10 cellular contexts compared by ENCODE assay signal in genomic region chr18:44771957-44772917, GRCh38.
DNase-seq lines count a peak whose midpoint lies in the region; ATAC-seq and TF ChIP-seq lines count a peak whose summit lies in the region.
"Had no signal": no experiment of that assay in that cellular context is flagged by ENCODE, and none has a peak within 500 bp of the region (broad histone marks: within the 10 kb centered on the region; RNA-seq: fewer than 3 reads in every experiment).

No MANE protein-coding gene starts in this region.

- no peaks in the 10 kb centered on the region for H3K9me3 Mint-ChIP-seq in brain
- no peaks in the 10 kb centered on the region for H3K9me3 Mint-ChIP-seq in memory B cell

- peak; percentile 31 for DNase-seq in NB4 (ENCODE audit: low read depth)
- no peak for DNase-seq in memory B cell (ENCODE audit: low spot score in 2 of 2)
- peak; percentile 30 for DNase-seq in testis
- no peak for DNase-seq in effector memory CD4-positive, alpha-beta T cell
- no peak for DNase-seq in dedifferentiated amniotic fluid mesenchymal stem cell (ENCODE audit: extremely low spot score)
- no peak for DNase-seq in middle frontal gyrus (ENCODE audit: extremely low spot score, low spot score)
- DNase-seq in RWPE1 (ENCODE audit: low spot score), result no peak
- DNase-seq: left lung, NCI-H82 had no signal

- POLR2A ChIA-PET in RWPE1 (lab: Yijun Ruan, JAX; ENCODE audit: low non-redundant PET), result no interaction called here

- H3K36me3 ChIP-seq in testis (ENCODE audit: low read depth, missing control alignments), result no peaks in the 10 kb centered on the region
- H3K36me3 ChIP-seq in effector memory CD4-positive, alpha-beta T cell (ENCODE audit: control insufficient read depth, insufficient read depth, low read length), result no peaks in the 10 kb centered on the region
- H3K36me3 ChIP-seq: left lung had no signal

- peaks cover 12% of the 10 kb centered on the region for H3K4me1 ChIP-seq in testis
- no peaks in the 10 kb centered on the region for H3K4me1 ChIP-seq in effector memory CD4-positive, alpha-beta T cell (ENCODE audit: control insufficient read depth, insufficient read depth, low read length, poor library complexity, severe bottlenecking)

- H3K36me3 Mint-ChIP-seq in brain (peaks cover 26% of the 10 kb centered on the region), memory B cell (peaks cover 15% of the 10 kb centered on the region)

- no peak overlapping the region for H3K4me3 ChIP-seq in NB4 (ENCODE audit: low read depth, low read length)
- H3K4me3 ChIP-seq in testis, result no peak overlapping the region
- no peak overlapping the region for H3K4me3 ChIP-seq in effector memory CD4-positive, alpha-beta T cell (ENCODE audit: insufficient read depth, low read depth, low read length, poor library complexity, severe bottlenecking)
- H3K4me3 ChIP-seq: left lung had no signal

- peaks cover 74% of the 10 kb centered on the region for H3K4me1 Mint-ChIP-seq in brain
- H3K4me1 Mint-ChIP-seq in memory B cell, result peaks cover 73% of the 10 kb centered on the region

- H3K27ac ChIP-seq in testis, result peak overlapping the region in 1 of 2 donors; percentile 43
- no peak overlapping the region for H3K27ac ChIP-seq in effector memory CD4-positive, alpha-beta T cell (ENCODE audit: insufficient read depth, low read length, poor library complexity, severe bottlenecking)
- H3K27ac ChIP-seq in RWPE1, result no peak overlapping the region
- H3K27ac ChIP-seq: left lung had no signal

- H3K4me3 Mint-ChIP-seq in brain (no peak overlapping the region), memory B cell (no peak overlapping the region)

- H3K9me3 ChIP-seq in testis, result no peaks in the 10 kb centered on the region
- H3K9me3 ChIP-seq in effector memory CD4-positive, alpha-beta T cell (ENCODE audit: control insufficient read depth, low read length), result no peaks in the 10 kb centered on the region
- H3K9me3 ChIP-seq: left lung had no signal

- H3K27ac Mint-ChIP-seq in brain (peak overlapping the region in 4 of 5 experiments; percentile 15 to 54 (median 22)), memory B cell (no peak overlapping the region)

- no peaks in the 10 kb centered on the region for H3K27me3 ChIP-seq in testis
- no peaks in the 10 kb centered on the region for H3K27me3 ChIP-seq in effector memory CD4-positive, alpha-beta T cell (replicated peaks; ENCODE audit: control insufficient read depth, insufficient read depth, low read length, poor library complexity, severe bottlenecking)
- H3K27me3 ChIP-seq: left lung had no signal

- peak; percentile 35 for ATAC-seq in memory B cell (ENCODE audit: low read depth)
- ATAC-seq: left lung had no signal

- CTCF ChIA-PET in RWPE1 (lab: Yijun Ruan, JAX), result no interaction called here

- TF ChIP-seq CTCF in NB4 (IDR thresholded peaks at IDR 0.05; ENCODE audit: low read depth, low read length), result no peak
- no peak for TF ChIP-seq CTCF in brain (conservative IDR thresholded peaks at IDR 0.05)
- no peak for TF ChIP-seq CTCF in testis (IDR thresholded peaks at IDR 0.05)
- TF ChIP-seq CTCF in RWPE1 (conservative IDR thresholded peaks at IDR 0.05; ENCODE audit: low read depth), result no peak

- H3K27me3 Mint-ChIP-seq in brain (no peaks in the 10 kb centered on the region), memory B cell (no peaks in the 10 kb centered on the region)

- TF ChIP-seq POLR2A in NB4 (IDR thresholded peaks at IDR 0.05; ENCODE audit: extremely low read depth, insufficient read length), result no peak
- TF ChIP-seq POLR2A in testis (IDR thresholded peaks at IDR 0.05), result no peak

- intact Hi-C loops in testis (cut with DNase I; ENCODE audit: low total_unique reads), result no loop called here

- WGBS in testis, 2 donors, result 53% methylated on average over 14 of the region's 14 CpGs

Comparison
In these comparisons a context has a peak if more than half of its experiments do, and no peak if none do; other contexts are left out.
1. DNase-seq: peak in NB4 (single experiment) and testis (single experiment); none in memory B cell (0 of 2), effector memory CD4-positive, alpha-beta T cell (0 of 3), dedifferentiated amniotic fluid mesenchymal stem cell (single experiment), middle frontal gyrus (single experiment) and RWPE1 (single experiment).